ENCODE assay signal across 1 cellular context in the genomic region with DNA sequence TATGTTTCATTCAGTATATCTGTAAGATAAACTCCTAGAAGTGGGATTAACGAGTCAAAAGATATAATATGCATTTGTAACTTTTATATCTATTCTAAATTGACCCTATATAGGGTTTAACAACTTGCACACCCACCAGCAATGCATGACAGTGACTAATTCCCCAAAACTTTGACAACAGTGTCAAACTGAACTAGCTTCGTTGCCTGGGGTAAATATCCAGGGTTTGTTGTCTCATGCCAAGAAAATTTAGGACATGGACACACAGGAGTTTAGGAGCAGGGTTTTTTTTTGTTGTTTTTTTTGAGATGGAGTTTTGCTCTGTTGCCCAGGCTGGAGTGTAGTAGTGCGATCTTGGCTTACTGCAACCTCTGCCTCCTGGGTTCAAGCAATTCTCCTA.
TF ChIP-seq lines count a peak whose summit lies in the region.

No MANE protein-coding gene starts in this region.

TF ChIP-seq in HCT116, 20 proteins besides CTCF, POLR2A, EP300 and RAD21:
- no peak for TF ChIP-seq POLR2AphosphoS5 (IDR thresholded peaks at IDR 0.05; ENCODE audit: low read depth, low read length)
- TF ChIP-seq, protein P1, sequence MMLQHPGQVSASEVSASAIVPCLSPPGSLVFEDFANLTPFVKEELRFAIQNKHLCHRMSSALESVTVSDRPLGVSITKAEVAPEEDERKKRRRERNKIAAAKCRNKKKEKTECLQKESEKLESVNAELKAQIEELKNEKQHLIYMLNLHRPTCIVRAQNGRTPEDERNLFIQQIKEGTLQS (IDR thresholded peaks at IDR 0.05) = no peak
- TF ChIP-seq TCF7L2 (IDR thresholded peaks at IDR 0.05; ENCODE audit: borderline replicate concordance, extremely low read depth, insufficient read depth, insufficient read length) = no peak
- TF ChIP-seq SIN3A (IDR thresholded peaks at IDR 0.05; ENCODE audit: low read depth) = no peak
- no peak for TF ChIP-seq SP1 (IDR thresholded peaks at IDR 0.05; ENCODE audit: low read depth)
- no peak for TF ChIP-seq SRF (IDR thresholded peaks at IDR 0.05; ENCODE audit: low read depth)
- TF ChIP-seq JUND (IDR thresholded peaks at IDR 0.05) = no peak
- TF ChIP-seq FOSL1 (IDR thresholded peaks at IDR 0.05; ENCODE audit: low read depth) = no peak
- TF ChIP-seq ZNF274 (IDR thresholded peaks at IDR 0.05; ENCODE audit: low read depth, low read length) = no peak
- TF ChIP-seq EZH2phosphoT487 (IDR thresholded peaks at IDR 0.05; ENCODE audit: borderline replicate concordance) = no peak
- no peak for TF ChIP-seq ZFX (IDR thresholded peaks at IDR 0.05)
- no peak for TF ChIP-seq CEBPB (IDR thresholded peaks at IDR 0.05; ENCODE audit: low read depth)
- TF ChIP-seq, protein P2, sequence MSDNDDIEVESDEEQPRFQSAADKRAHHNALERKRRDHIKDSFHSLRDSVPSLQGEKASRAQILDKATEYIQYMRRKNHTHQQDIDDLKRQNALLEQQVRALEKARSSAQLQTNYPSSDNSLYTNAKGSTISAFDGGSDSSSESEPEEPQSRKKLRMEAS (IDR thresholded peaks at IDR 0.05) = no peak
- no peak for TF ChIP-seq YY1 (IDR thresholded peaks at IDR 0.05; ENCODE audit: extremely low read depth, insufficient replicate concordance, low read depth, low read length)
- no peak for TF ChIP-seq EGR1 (IDR thresholded peaks at IDR 0.05; ENCODE audit: low read depth)
- no peak for TF ChIP-seq CBX3 (IDR thresholded peaks at IDR 0.05; ENCODE audit: low read depth)
- TF ChIP-seq, protein P3, sequence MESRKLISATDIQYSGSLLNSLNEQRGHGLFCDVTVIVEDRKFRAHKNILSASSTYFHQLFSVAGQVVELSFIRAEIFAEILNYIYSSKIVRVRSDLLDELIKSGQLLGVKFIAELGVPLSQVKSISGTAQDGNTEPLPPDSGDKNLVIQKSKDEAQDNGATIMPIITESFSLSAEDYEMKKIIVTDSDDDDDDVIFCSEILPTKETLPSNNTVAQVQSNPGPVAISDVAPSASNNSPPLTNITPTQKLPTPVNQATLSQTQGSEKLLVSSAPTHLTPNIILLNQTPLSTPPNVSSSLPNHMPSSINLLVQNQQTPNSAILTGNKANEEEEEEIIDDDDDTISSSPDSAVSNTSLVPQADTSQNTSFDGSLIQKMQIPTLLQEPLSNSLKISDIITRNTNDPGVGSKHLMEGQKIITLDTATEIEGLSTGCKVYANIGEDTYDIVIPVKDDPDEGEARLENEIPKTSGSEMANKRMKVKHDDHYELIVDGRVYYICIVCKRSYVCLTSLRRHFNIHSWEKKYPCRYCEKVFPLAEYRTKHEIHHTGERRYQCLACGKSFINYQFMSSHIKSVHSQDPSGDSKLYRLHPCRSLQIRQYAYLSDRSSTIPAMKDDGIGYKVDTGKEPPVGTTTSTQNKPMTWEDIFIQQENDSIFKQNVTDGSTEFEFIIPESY (IDR thresholded peaks at IDR 0.05; ENCODE audit: extremely low read depth, insufficient replicate concordance, low read length) = no peak
- TF ChIP-seq EZH2 (IDR thresholded peaks at IDR 0.05) = no peak
